Comparison of ENCODE assay signal across 8 cellular contexts in genomic region chr15:80404719-80405553, GRCh38. TPM values are rescaled to one million over a fixed set of nuclear protein-coding genes. Genes with fewer than 3 reads are reported as not detected.
DNase-seq lines count a peak whose midpoint lies in the region; ATAC-seq and TF ChIP-seq lines count a peak whose summit lies in the region.

No MANE protein-coding gene starts in this region.

- H3K27me3 Mint-ChIP-seq in activated T-helper 17 cell treated with anti-CD3 and anti-CD28 coated beads, Interleukin-2, amount 50 U/mL, for 72 hours = peaks cover 64% of the 10 kb centered on the region

- H3K36me3 Mint-ChIP-seq in activated T-helper 17 cell treated with anti-CD3 and anti-CD28 coated beads, Interleukin-2, amount 50 U/mL, for 72 hours (ENCODE audit: low read depth) = no peaks in the 10 kb centered on the region

- 4% methylated on average over 38 of the region's 38 CpGs for WGBS in right cardiac atrium

- H3K4me1 Mint-ChIP-seq in activated T-helper 17 cell treated with anti-CD3 and anti-CD28 coated beads, Interleukin-2, amount 50 U/mL, for 72 hours = no peaks in the 10 kb centered on the region

- no peaks in the 10 kb centered on the region for H3K9me3 ChIP-seq in right cardiac atrium (ENCODE audit: control insufficient read depth, low read length)

- peak; percentile 48 for DNase-seq in GM13976 (ENCODE audit: low spot score)
- DNase-seq in right cardiac atrium = peak; percentile 44 to 72 (median 56)
- peak; percentile 59 for DNase-seq in sciatic nerve (ENCODE audit: low spot score)
- no peak for DNase-seq in SKM-1 (lab: John Stamatoyannopoulos, UW; ENCODE audit: unreplicated experiment)
- no peak for DNase-seq in GM13977 (ENCODE audit: low spot score)
- DNase-seq in GM19238 (ENCODE audit: insufficient read length, low spot score) = no peak

- H3K27me3 ChIP-seq in right cardiac atrium (ENCODE audit: control insufficient read depth, insufficient read depth) = no peaks in the 10 kb centered on the region

- peak; percentile 12 for ATAC-seq in activated T-helper 17 cell treated with anti-CD3 and anti-CD28 coated beads, Interleukin-2, amount 50 U/mL, for 72 hours (replicated peaks)
- ATAC-seq in right cardiac atrium (peak; percentile 15 to 40), sciatic nerve (peak; percentile 49)

- H3K4me3 ChIP-seq in right cardiac atrium (ENCODE audit: low read length) = peak overlapping the region; percentile 71

- H3K4me3 Mint-ChIP-seq in activated T-helper 17 cell treated with anti-CD3 and anti-CD28 coated beads, Interleukin-2, amount 50 U/mL, for 72 hours = peak overlapping the region; percentile 32

- H3K27ac Mint-ChIP-seq in activated T-helper 17 cell treated with anti-CD3 and anti-CD28 coated beads, Interleukin-2, amount 50 U/mL, for 72 hours = no peak overlapping the region

- intact Hi-C loops in right cardiac atrium (cut with DNase I) (no loop called here), sciatic nerve (cut with DNase I) (no loop called here)

- H3K27ac ChIP-seq in 22Rv1 (0 out of 2 replicates have a peak overlapping the region, but pooled peaks have one; percentile 2), right cardiac atrium (ENCODE audit: low read length) (no peak overlapping the region)

- TF ChIP-seq CTCF in 22Rv1 (IDR thresholded peaks at IDR 0.05) (no peak), GM13976 (IDR thresholded peaks at IDR 0.05; ENCODE audit: borderline replicate concordance, control extremely low read depth, extremely low read depth, insufficient read depth, missing control alignments) (no peak), GM13977 (IDR thresholded peaks at IDR 0.05; ENCODE audit: extremely low read depth, insufficient read depth, missing control alignments) (no peak)

- no peaks in the 10 kb centered on the region for H3K4me1 ChIP-seq in right cardiac atrium (ENCODE audit: control insufficient read depth, insufficient read depth, low read length)

- H3K9me3 Mint-ChIP-seq in activated T-helper 17 cell treated with anti-CD3 and anti-CD28 coated beads, Interleukin-2, amount 50 U/mL, for 72 hours = no peaks in the 10 kb centered on the region

- in situ Hi-C loops in GM13976 (cut with MboI; ENCODE audit: low sequenced_read_pairs, unreplicated experiment) = no loop called here
- in situ Hi-C loops in GM13977 (cut with MboI; ENCODE audit: low pct_unique_long_range_greater_than_20kb, low sequenced_read_pairs, unreplicated experiment) = no loop called here

RNA-seq across cellular contexts. Expression of gene ARNT2, which starts 0.8 kb away (rescaled TPM):
- under 1 TPM; 0.09 to 0.21 TPM for total RNA-seq in activated T-helper 17 cell treated with anti-CD3 and anti-CD28 coated beads, Interleukin-2, amount 50 U/mL, for 72 hours
- total RNA-seq in right cardiac atrium (10 to 100 TPM in 1 of 4 donors, 1 to 10 TPM in 3; 4.1 to 15.9 (median 8.2) TPM), sciatic nerve (16.6 TPM)
- polyA plus RNA-seq in right cardiac atrium = 3.6 TPM

Comparison
In these comparisons a context has a peak if more than half of its experiments do, and no peak if none do; other contexts are left out.
1. DNase-seq: peak in GM13976 (single experiment), right cardiac atrium (3 of 3) and sciatic nerve (single experiment); none in SKM-1 (single experiment), GM13977 (single experiment) and GM19238 (single experiment).
2. RNA of gene ARNT2, which starts 0.8 kb away (total RNA-seq): 16.6 TPM in sciatic nerve (single experiment) and 4.1 to 15.9 TPM in right cardiac atrium; 0.09 to 0.21 TPM in activated T-helper 17 cell treated with anti-CD3 and anti-CD28 coated beads, Interleukin-2, amount 50 U/mL, for 72 hours; every median in the first group is over 4 times any median in the second.
3. Peak in every context shown above with its lines, with median percentiles within 50 percentile points of each other: ATAC-seq.